Comparison of ENCODE assay signal across 1 cellular context in the genomic region with DNA sequence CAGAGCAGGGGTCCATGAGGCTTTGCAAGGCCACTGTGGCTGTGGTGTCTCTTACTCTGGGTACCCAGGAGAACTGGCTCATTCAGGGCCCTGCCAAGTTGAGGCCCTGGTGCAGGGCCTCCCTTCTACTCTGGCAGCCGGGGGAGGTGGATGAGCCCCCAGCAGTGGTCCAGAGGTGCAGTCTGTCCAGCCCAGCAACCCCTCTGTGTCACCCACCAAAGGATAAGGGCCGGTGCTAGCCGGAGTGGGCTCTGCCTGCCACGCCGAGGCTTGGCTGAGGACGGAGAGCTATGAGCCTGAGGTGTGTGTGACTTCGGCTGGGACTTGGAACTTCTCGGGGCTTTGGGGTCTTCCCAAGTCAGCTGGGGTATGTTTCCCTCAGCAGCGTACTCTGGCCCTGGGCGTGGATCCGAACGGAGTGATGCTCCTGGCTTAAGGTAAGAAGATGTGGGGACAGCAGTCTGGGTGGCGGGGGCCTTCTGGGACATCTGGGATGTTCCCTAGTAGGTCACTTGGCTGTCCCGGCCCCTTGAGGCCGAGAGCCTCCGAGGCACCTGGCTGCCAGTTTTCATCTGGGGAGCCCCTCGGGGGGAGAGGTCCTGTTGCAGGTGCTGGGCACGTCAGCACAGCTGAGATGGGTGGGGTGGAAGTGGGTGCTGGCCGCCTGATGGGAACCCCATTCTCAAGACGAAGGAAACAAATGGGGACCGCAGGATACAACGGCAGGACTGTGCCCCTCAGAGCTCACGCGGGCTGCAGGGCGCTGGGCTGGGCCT.
TF ChIP-seq lines count a peak whose summit lies in the region.

No MANE protein-coding gene starts in this region.

TF ChIP-seq in H1, 55 proteins besides CTCF, POLR2A, EP300 and RAD21:
- no peak for TF ChIP-seq PHF8 (conservative IDR thresholded peaks at IDR 0.05; ENCODE audit: low read depth, low read length)
- TF ChIP-seq RXRA (IDR thresholded peaks at IDR 0.05; ENCODE audit: insufficient read depth, low read depth, low read length), result no peak
- TF ChIP-seq BRCA1 (IDR thresholded peaks at IDR 0.05; ENCODE audit: low read depth, low read length), result no peak
- no peak for TF ChIP-seq ZNF274 (IDR thresholded peaks at IDR 0.05; ENCODE audit: borderline replicate concordance, extremely low read depth, low read length)
TF ChIP-seq in H1: peak in this region for 0.
